Comparison of ENCODE assay signal across 10 cellular contexts in genomic region chr1:27343639-27344025, GRCh38. TPM values are rescaled to one million over a fixed set of nuclear protein-coding genes. Genes with fewer than 3 reads are reported as not detected.
DNase-seq lines count a peak whose midpoint lies in the region; ATAC-seq and TF ChIP-seq lines count a peak whose summit lies in the region.
"Had no signal": no experiment of that assay in that cellular context is flagged by ENCODE, and none has a peak within 500 bp of the region (broad histone marks: within the 10 kb centered on the region; RNA-seq: fewer than 3 reads in every experiment).

No MANE protein-coding gene starts in this region.

- H3K27ac Mint-ChIP-seq in endodermal cell = no peak overlapping the region

- no peak for TF ChIP-seq POLR2A in gastroesophageal sphincter (IDR thresholded peaks at IDR 0.05)

- peak overlapping the region; percentile 98 for H3K27ac ChIP-seq in RWPE1
- H3K27ac ChIP-seq in endodermal cell (ENCODE audit: low read depth, low read length) = no peak overlapping the region
- peak overlapping the region in 19 of 21 experiments; percentile 77 to 99 (median 91) for H3K27ac ChIP-seq in skin epidermis
- H3K27ac ChIP-seq in gastroesophageal sphincter = no peak overlapping the region

- no peak for ATAC-seq in gastroesophageal sphincter
- no peak for ATAC-seq in GM21786 (IDR thresholded peaks at IDR 0.05; ENCODE audit: unreplicated experiment)
- no peak for ATAC-seq in GM19324 (IDR thresholded peaks at IDR 0.05; ENCODE audit: low FRiP score, unreplicated experiment)

- TF ChIP-seq EP300 in gastroesophageal sphincter (IDR thresholded peaks at IDR 0.05) = no peak

- no peaks in the 10 kb centered on the region for H3K27me3 ChIP-seq in endodermal cell (ENCODE audit: control insufficient read depth, insufficient read depth, low read length, poor library complexity, severe bottlenecking)
- peaks cover 20% of the 10 kb centered on the region for H3K27me3 ChIP-seq in gastroesophageal sphincter

- no peak for TF ChIP-seq CTCF in RWPE1 (conservative IDR thresholded peaks at IDR 0.05; ENCODE audit: low read depth)
- TF ChIP-seq CTCF in endodermal cell (conservative IDR thresholded peaks at IDR 0.05) = no peak
- TF ChIP-seq CTCF in gastroesophageal sphincter (IDR thresholded peaks at IDR 0.05) = no peak

- DNase-seq in NCI-H2171 treated with DMSO at 0.1 percent for 48 hours (lab: John Stamatoyannopoulos, UW) = peak; percentile 69
- no peak for DNase-seq in NCI-H2171 (lab: John Stamatoyannopoulos, UW)
- no peak for DNase-seq in RWPE1 (ENCODE audit: low spot score)
- DNase-seq in endodermal cell = peak; percentile 33

- peaks cover 27% of the 10 kb centered on the region for H3K4me1 Mint-ChIP-seq in endodermal cell

- H3K36me3 ChIP-seq in endodermal cell (ENCODE audit: control insufficient read depth, insufficient read depth, low read length) = no peaks in the 10 kb centered on the region
- peaks cover 0 to 2% of the 10 kb centered on the region in 2 donors for H3K36me3 ChIP-seq in gastroesophageal sphincter

- H3K4me1 ChIP-seq in endodermal cell (ENCODE audit: control insufficient read depth, insufficient read depth, low read length) (no peaks in the 10 kb centered on the region), gastroesophageal sphincter (no peaks in the 10 kb centered on the region)

- no peaks in the 10 kb centered on the region for H3K27me3 Mint-ChIP-seq in endodermal cell (ENCODE audit: insufficient read depth)

- WGBS in endodermal cell (ENCODE audit: insufficient coverage in 1 of 2, insufficient read length in 1 of 2), 2 experiments = 86 to 88% methylated on average over 3 to 5 of the region's 5 CpGs
- 80 to 83% methylated on average over 5 of the region's 5 CpGs for WGBS in gastroesophageal sphincter (ENCODE audit: low coverage in 1 of 2), 2 donors

- peaks cover 4% of the 10 kb centered on the region for H3K36me3 Mint-ChIP-seq in endodermal cell (ENCODE audit: low read depth)

- H3K4me3 ChIP-seq in endodermal cell (ENCODE audit: low read length) = no peak overlapping the region
- H3K4me3 ChIP-seq in skin epidermis = peak overlapping the region in 6 of 7 experiments; percentile 31 to 60 (median 43)
- no peak overlapping the region for H3K4me3 ChIP-seq in gastroesophageal sphincter
- H3K4me3 ChIP-seq: A549 had no signal

- H3K9me3 ChIP-seq in endodermal cell (ENCODE audit: control insufficient read depth, low read length) = no peaks in the 10 kb centered on the region
- H3K9me3 ChIP-seq in gastroesophageal sphincter = no peaks in the 10 kb centered on the region
- H3K9me3 ChIP-seq: A549, tibial nerve had no signal

- no peak overlapping the region for H3K9ac ChIP-seq in endodermal cell (ENCODE audit: extremely low read depth, low read length, poor library complexity, severe bottlenecking)

- H3K4me3 Mint-ChIP-seq in endodermal cell = no peak overlapping the region

- POLR2A ChIA-PET in RWPE1 (lab: Yijun Ruan, JAX; ENCODE audit: low non-redundant PET) = interaction anchor here (1.3 kb wide), 1 partner anchor 22 kb away, joined by 11 read pairs; no protein-coding TSS in a partner anchor

- no peaks in the 10 kb centered on the region for H3K9me3 Mint-ChIP-seq in endodermal cell

- CTCF ChIA-PET in RWPE1 (lab: Yijun Ruan, JAX) = interaction anchor here (1.1 to 1.6 kb wide), 2 partner anchors 11 to 15 kb away, joined by 4 read pairs; no protein-coding TSS in a partner anchor

RNA-seq across cellular contexts. Expression of gene SYTL1, which starts 1.8 kb away (rescaled TPM):
- 1 to 10 TPM; 6.7 to 7.5 TPM for total RNA-seq in endodermal cell
- polyA plus RNA-seq in endodermal cell (2013, experiment 1 of 2) = 3.2 TPM
- 4.9 TPM for polyA plus RNA-seq in endodermal cell (2013, experiment 2 of 2)
- total RNA-seq in gastroesophageal sphincter = 1 to 10 TPM in 2 of 4 donors, under 1 TPM in 2; 0.81 to 4.8 (median 2.7) TPM

RNA-seq across cellular contexts. Expression of gene TMEM222, which starts 21.7 kb away (rescaled TPM):
- total RNA-seq in endodermal cell = 10 to 100 TPM; 26.0 to 31.8 TPM
- polyA plus RNA-seq in endodermal cell (2013, experiment 1 of 2) = 22.2 TPM
- polyA plus RNA-seq in endodermal cell (2013, experiment 2 of 2) = 22.5 TPM
- total RNA-seq in gastroesophageal sphincter = 10 to 100 TPM; 15.6 to 28.6 (median 24.1) TPM

RNA-seq across cellular contexts. Expression of gene MAP3K6, which starts 23.1 kb away (rescaled TPM):
- 10 to 100 TPM in 1 of 2 donors, 1 to 10 TPM in 1; 6.6 to 11.5 TPM for total RNA-seq in endodermal cell
- polyA plus RNA-seq in endodermal cell (2013, experiment 1 of 2) = 14.9 TPM
- polyA plus RNA-seq in endodermal cell (2013, experiment 2 of 2) = 14.3 TPM
- total RNA-seq in gastroesophageal sphincter = 10 to 100 TPM; 31.1 to 64.3 (median 54.3) TPM

RNA-seq across cellular contexts. Expression of gene FCN3, which starts 31.0 kb away (rescaled TPM):
- under 1 TPM in 1 of 2 donors, not detected in 1; 0.26 TPM for total RNA-seq in endodermal cell
- polyA plus RNA-seq in endodermal cell (2013, experiment 1 of 2) = not detected
- not detected for polyA plus RNA-seq in endodermal cell (2013, experiment 2 of 2)
- 10 to 100 TPM in 1 of 4 donors, 1 to 10 TPM in 3; 4.6 to 11.5 (median 6.3) TPM for total RNA-seq in gastroesophageal sphincter
- polyA plus RNA-seq: A549 had no signal

RNA-seq across cellular contexts. Expression of gene CD164L2, which starts 39.5 kb away (rescaled TPM):
- 1 to 10 TPM; 1.6 to 1.8 TPM for total RNA-seq in endodermal cell
- polyA plus RNA-seq in endodermal cell (2013, experiment 1 of 2) = 1.4 TPM
- polyA plus RNA-seq in endodermal cell (2013, experiment 2 of 2) = 0.83 TPM
- not detected for total RNA-seq in gastroesophageal sphincter
- total RNA-seq: tibial nerve had no signal
- polyA plus RNA-seq: A549 had no signal

Comparison
In these comparisons a context has a peak if more than half of its experiments do, and no peak if none do; other contexts are left out.
1. DNase-seq: peak in NCI-H2171 treated with DMSO at 0.1 percent for 48 hours (single experiment) and endodermal cell (single experiment); none in NCI-H2171 (single experiment) and RWPE1 (single experiment).
2. H3K27ac ChIP-seq: peak in RWPE1 (single experiment) and skin epidermis (19 of 21); none in endodermal cell (single experiment) and gastroesophageal sphincter (0 of 4).
3. H3K4me3 ChIP-seq: peak in skin epidermis (6 of 7); none in endodermal cell (single experiment) and gastroesophageal sphincter (0 of 2).